ENCODE assay signal across 7 cellular contexts in genomic region chrX:18674788-18675735, GRCh38.
A peak's percentile ranks its signal among the peaks of the same experiment; 100 is the strongest.
DNase-seq lines count a peak whose midpoint lies in the region; ATAC-seq and TF ChIP-seq lines count a peak whose summit lies in the region.

No MANE protein-coding gene starts in this region.

- peak; percentile 82 for ATAC-seq in HG02623 (IDR thresholded peaks at IDR 0.05; ENCODE audit: unreplicated experiment)

- in situ Hi-C loops in GM13977 (cut with MboI; ENCODE audit: low pct_unique_long_range_greater_than_20kb, low sequenced_read_pairs, unreplicated experiment) (no loop called here), astrocyte of the cerebellum (cut with HindIII; ENCODE audit: low sequenced_read_pairs) (no loop called here)

- peak; percentile 86 for DNase-seq in GM13977 (ENCODE audit: low spot score)
- DNase-seq in NCI-H1092 (lab: John Stamatoyannopoulos, UW), result peak; percentile 80
- peak; percentile 59 for DNase-seq in T-helper 22 cell (ENCODE audit: low read depth)
- DNase-seq in astrocyte of the cerebellum (ENCODE audit: low read depth), result peak; percentile 39
- DNase-seq in hippocampal formation (lab: John Stamatoyannopoulos, UW), result peak; percentile 54 to 74
- DNase-seq in retinal pigment epithelial cell (ENCODE audit: low read depth), result peak; percentile 11

- H3K4me3 ChIP-seq in astrocyte of the cerebellum (ENCODE audit: low read depth, low read length) (peak overlapping the region; percentile 59), retinal pigment epithelial cell (ENCODE audit: low read length) (peak overlapping the region; percentile 59)

- TF ChIP-seq CTCF in GM13977 (IDR thresholded peaks at IDR 0.05; ENCODE audit: extremely low read depth, insufficient read depth, missing control alignments) (no peak), astrocyte of the cerebellum (IDR thresholded peaks at IDR 0.05; ENCODE audit: low read depth, low read length, missing control alignments) (no peak), retinal pigment epithelial cell (conservative IDR thresholded peaks at IDR 0.05; ENCODE audit: low read depth, low read length) (no peak)

Comparison
In these comparisons a context has a peak if more than half of its experiments do, and no peak if none do; other contexts are left out.
1. Peak in every context shown above with its lines: DNase-seq, ATAC-seq and H3K4me3 ChIP-seq.
2. DNase-seq: peak in every context shown above with its lines; median percentile 86 in GM13977; 80 in NCI-H1092; 64 in hippocampal formation; 59 in T-helper 22 cell; 39 in astrocyte of the cerebellum; 11 in retinal pigment epithelial cell.